Comparison of ENCODE assay signal across 14 cellular contexts in genomic region chr14:104217486-104218360, GRCh38.
"Had no signal": no experiment of that assay in that cellular context is flagged by ENCODE, and none has a peak within 500 bp of the region (broad histone marks: within the 10 kb centered on the region; RNA-seq: fewer than 3 reads in every experiment).

No MANE protein-coding gene starts in this region.

- H3K27ac ChIP-seq: cardiac muscle cell, gastrocnemius medialis, thyroid gland, uterus had no signal

- H3K9me3 ChIP-seq: gastrocnemius medialis, thyroid gland, uterus had no signal

- H3K4me3 ChIP-seq: cardiac muscle cell, gastrocnemius medialis, thyroid gland, uterus had no signal

- H3K36me3 ChIP-seq: cardiac muscle cell, gastrocnemius medialis, thyroid gland, uterus had no signal

- ATAC-seq: activated naive CD8-positive, alpha-beta T cell treated with anti-CD3 and anti-CD28 coated beads, Interleukin-2, amount 50 U/mL, for 24 hours; gastrocnemius medialis; stimulated activated naive B cell treated with anti-CD40 and anti-IgM and Interleukin-4, amounts not matched to agents 10 μg/mL and 1 μg/mL and 100 μg/mL, for 72 hours had no signal

- H3K27me3 ChIP-seq: cardiac muscle cell, thyroid gland, uterus had no signal

- H3K4me1 ChIP-seq: gastrocnemius medialis, thyroid gland, uterus had no signal

- DNase-seq: activated CD4-positive, alpha-beta T cell treated with anti-CD3 and anti-CD28 coated beads, Interleukin-2, amount 10 ng/mL, durations not matched to agents 7 days and 5 days; activated CD4-positive, CD25-positive, alpha-beta regulatory T cell; activated CD8-positive, alpha-beta memory T cell treated with anti-CD3 and anti-CD28 coated beads for 24 hours; activated naive CD4-positive, alpha-beta T cell; activated naive CD8-positive, alpha-beta T cell treated with anti-CD3 and anti-CD28 coated beads, Interleukin-2, amount 50 U/mL, for 24 hours; erythroblast; gastrocnemius medialis; stimulated activated CD4-positive, alpha-beta T cell treated with anti-CD3 and anti-CD28 coated beads, Interleukin-15, amount 100 ng/mL, for 24 hours; stimulated activated CD4-positive, alpha-beta T cell treated with anti-CD3 and anti-CD28 coated beads, Interleukin-4, amount 100 ng/mL, for 1 hour; stimulated activated naive B cell treated with anti-CD40 and anti-IgM and Interleukin-4, amounts not matched to agents 10 μg/mL and 1 μg/mL and 100 μg/mL, for 72 hours; SW 1271; thyroid gland; uterus had no signal
